32 cellular contexts compared by ENCODE assay signal in the genomic region with DNA sequence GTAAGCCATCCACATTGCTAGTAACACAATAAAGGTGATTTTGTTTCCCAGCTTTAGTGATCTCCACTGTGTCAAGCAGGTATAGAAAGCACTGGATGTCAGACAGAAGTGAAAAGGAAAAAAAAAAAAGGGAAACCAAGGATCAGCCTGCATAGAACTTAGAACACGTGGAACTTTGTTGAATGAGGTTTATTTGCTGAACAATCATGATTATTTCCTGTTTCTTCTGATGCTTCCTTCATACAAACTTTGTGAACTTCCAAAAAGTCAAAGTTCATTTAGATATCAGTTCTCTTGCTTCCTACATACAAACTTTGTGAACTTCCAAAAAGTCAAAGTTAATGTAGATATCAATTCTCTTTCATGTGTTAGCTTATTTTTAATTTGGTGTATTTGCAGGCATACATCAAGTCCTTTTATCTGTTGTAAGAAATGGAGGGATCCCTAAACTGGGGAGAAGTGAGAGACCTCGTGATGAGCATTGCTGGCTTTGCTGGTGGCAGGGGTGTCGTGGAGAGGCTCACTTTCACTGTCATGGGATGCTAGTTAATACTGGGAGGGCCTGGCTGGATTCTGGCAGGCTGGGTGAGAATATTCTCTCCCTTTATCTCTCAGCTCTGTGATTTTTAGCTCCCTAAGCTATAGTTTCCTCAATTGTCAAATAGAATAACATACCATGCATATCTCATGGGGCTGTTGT.
"Had no signal": no experiment of that assay in that cellular context is flagged by ENCODE, and none has a peak within 500 bp of the region (broad histone marks: within the 10 kb centered on the region; RNA-seq: fewer than 3 reads in every experiment).

No MANE protein-coding gene starts in this region.

- H3K9me3 ChIP-seq: ascending aorta had no signal

- DNase-seq: activated B cell treated with CpG ODN at 0.5 μM for 24 hours; activated CD4-positive, alpha-beta memory T cell treated with anti-CD3 and anti-CD28 coated beads, Interleukin-2, amount 10 ng/mL, durations not matched to agents 7 days and 5 days; activated CD4-positive, alpha-beta T cell treated with anti-CD3 and anti-CD28 coated beads for 4 hours; activated CD4-positive, CD25-positive, alpha-beta regulatory T cell treated with anti-CD3 and anti-CD28 coated beads, Interleukin-2, amount 50 U/mL, for 72 hours; activated effector memory CD4-positive, alpha-beta T cell treated with anti-CD3 and anti-CD28 coated beads, Interleukin-2, amount 50 U/mL, for 16 hours; activated naive CD4-positive, alpha-beta T cell; activated naive CD8-positive, alpha-beta T cell treated with anti-CD3 and anti-CD28 coated beads, Interleukin-2, amount 10 ng/mL, durations not matched to agents 7 days and 5 days; activated T-cell treated with anti-CD3 and anti-CD28 coated beads, Interleukin-2, amount 50 U/mL, for 1 hour; activated T-cell treated with anti-CD3 and anti-CD28 coated beads, Interleukin-2, amount 50 U/mL, for 72 hours; amygdala; Kasumi-1; KG1; MM.1S; NCI-H1092 treated with DMSO at 0.1 percent for 48 hours; NCI-H1417; NCI-H1694; NCI-H1930; NCI-H510A; NCI-H526; NCI-H748 treated with DMSO at 0.1 percent for 48 hours; NK-92 treated with Interleukin-12 subunit alpha and Interleukin-12 subunit beta, amount 100 ng/mL, for 24 hours; Right ventricle myocardium superior; SW 1271; T-helper 1 cell; T-helper 2 cell; T-helper 9 cell had no signal

- H3K9me3 Mint-ChIP-seq: activated B cell treated with CpG ODN at 0.5 μM for 24 hours had no signal

- H3K27ac ChIP-seq: ascending aorta, cardiac muscle cell, VCaP had no signal

- H3K4me3 ChIP-seq: ascending aorta, cardiac muscle cell had no signal

- H3K36me3 Mint-ChIP-seq: activated naive CD4-positive, alpha-beta T cell treated with anti-CD3 and anti-CD28 coated beads, Interleukin-2, amount 50 U/mL, for 24 hours; activated naive CD8-positive, alpha-beta T cell treated with anti-CD3 and anti-CD28 coated beads, Interleukin-2, amount 10 ng/mL, durations not matched to agents 7 days and 5 days had no signal

- H3K36me3 ChIP-seq: ascending aorta, cardiac muscle cell had no signal

- H3K4me1 Mint-ChIP-seq: activated B cell treated with CpG ODN at 0.5 μM for 24 hours; activated CD4-positive, alpha-beta memory T cell treated with anti-CD3 and anti-CD28 coated beads, Interleukin-2, amount 10 ng/mL, durations not matched to agents 7 days and 5 days; activated naive CD4-positive, alpha-beta T cell treated with anti-CD3 and anti-CD28 coated beads, Interleukin-2, amount 50 U/mL, for 24 hours; activated naive CD8-positive, alpha-beta T cell treated with anti-CD3 and anti-CD28 coated beads, Interleukin-2, amount 10 ng/mL, durations not matched to agents 7 days and 5 days; activated T-helper 17 cell treated with anti-CD3 and anti-CD28 coated beads, Interleukin-2, amount 50 U/mL, for 72 hours; central memory CD8-positive, alpha-beta T cell had no signal

- H3K4me1 ChIP-seq: ascending aorta had no signal

- H3K4me3 Mint-ChIP-seq: activated B cell treated with CpG ODN at 0.5 μM for 24 hours; activated CD4-positive, alpha-beta memory T cell treated with anti-CD3 and anti-CD28 coated beads, Interleukin-2, amount 10 ng/mL, durations not matched to agents 7 days and 5 days; activated naive CD4-positive, alpha-beta T cell treated with anti-CD3 and anti-CD28 coated beads, Interleukin-2, amount 50 U/mL, for 24 hours; activated naive CD8-positive, alpha-beta T cell treated with anti-CD3 and anti-CD28 coated beads, Interleukin-2, amount 10 ng/mL, durations not matched to agents 7 days and 5 days; activated T-cell treated with anti-CD3 and anti-CD28 coated beads, Interleukin-2, amount 50 U/mL, for 72 hours; activated T-helper 17 cell treated with anti-CD3 and anti-CD28 coated beads, Interleukin-2, amount 50 U/mL, for 72 hours; central memory CD8-positive, alpha-beta T cell had no signal

- H3K27me3 Mint-ChIP-seq: activated CD4-positive, alpha-beta memory T cell treated with anti-CD3 and anti-CD28 coated beads, Interleukin-2, amount 10 ng/mL, durations not matched to agents 7 days and 5 days; activated naive CD4-positive, alpha-beta T cell treated with anti-CD3 and anti-CD28 coated beads, Interleukin-2, amount 50 U/mL, for 24 hours; activated naive CD8-positive, alpha-beta T cell treated with anti-CD3 and anti-CD28 coated beads, Interleukin-2, amount 10 ng/mL, durations not matched to agents 7 days and 5 days; activated T-helper 17 cell treated with anti-CD3 and anti-CD28 coated beads, Interleukin-2, amount 50 U/mL, for 72 hours; central memory CD8-positive, alpha-beta T cell had no signal

- H3K27ac Mint-ChIP-seq: activated B cell treated with CpG ODN at 0.5 μM for 24 hours; activated CD4-positive, alpha-beta memory T cell treated with anti-CD3 and anti-CD28 coated beads, Interleukin-2, amount 10 ng/mL, durations not matched to agents 7 days and 5 days; activated naive CD4-positive, alpha-beta T cell treated with anti-CD3 and anti-CD28 coated beads, Interleukin-2, amount 50 U/mL, for 24 hours; activated naive CD8-positive, alpha-beta T cell treated with anti-CD3 and anti-CD28 coated beads, Interleukin-2, amount 10 ng/mL, durations not matched to agents 7 days and 5 days; activated T-cell treated with anti-CD3 and anti-CD28 coated beads, Interleukin-2, amount 50 U/mL, for 72 hours; activated T-helper 17 cell treated with anti-CD3 and anti-CD28 coated beads, Interleukin-2, amount 50 U/mL, for 72 hours had no signal

- ATAC-seq: activated T-cell treated with anti-CD3 and anti-CD28 coated beads, Interleukin-2, amount 50 U/mL, for 72 hours; activated T-helper 17 cell treated with anti-CD3 and anti-CD28 coated beads, Interleukin-2, amount 50 U/mL, for 72 hours had no signal

- H3K27me3 ChIP-seq: ascending aorta had no signal
